Comparison of ENCODE assay signal across 8 cellular contexts in genomic region chr22:38697055-38697980, GRCh38. TPM values are rescaled to one million over a fixed set of nuclear protein-coding genes. Genes with fewer than 3 reads are reported as not detected.
DNase-seq lines count a peak whose midpoint lies in the region; ATAC-seq and TF ChIP-seq lines count a peak whose summit lies in the region.

No MANE protein-coding gene starts in this region.

- no peaks in the 10 kb centered on the region for H3K9me3 ChIP-seq in psoas muscle

- no peaks in the 10 kb centered on the region for H3K9me3 Mint-ChIP-seq in T-helper 2 cell treated with Interferon-gamma antibody and Interleukin-4, amounts not matched to agents 5 μg/mL and 100 μg/mL, for 36 hours

- peak overlapping the region; percentile 94 for H3K4me3 ChIP-seq in psoas muscle

- H3K27me3 ChIP-seq in psoas muscle (ENCODE audit: insufficient read depth in 3 of 3, low read length in 2 of 3): no peaks in the 10 kb centered on the region

- WGBS in psoas muscle, 3 donors: 59 to 64% (median 63%) methylated on average over 10 of the region's 10 CpGs

- peaks cover 4 to 35% of the 10 kb centered on the region in 2 donors for H3K36me3 ChIP-seq in psoas muscle (ENCODE audit: insufficient read depth in 1 of 2, low read depth in 1 of 2)

- peaks cover 51% of the 10 kb centered on the region for H3K4me1 Mint-ChIP-seq in T-helper 2 cell treated with Interferon-gamma antibody and Interleukin-4, amounts not matched to agents 5 μg/mL and 100 μg/mL, for 36 hours (ENCODE audit: low read depth)

- peak overlapping the region; percentile 89 for H3K27ac Mint-ChIP-seq in T-helper 2 cell treated with Interferon-gamma antibody and Interleukin-4, amounts not matched to agents 5 μg/mL and 100 μg/mL, for 36 hours

- TF ChIP-seq CTCF in psoas muscle (IDR thresholded peaks at IDR 0.05): no peak

- peaks cover 44% of the 10 kb centered on the region for H3K4me1 ChIP-seq in psoas muscle

- DNase-seq in ELR (ENCODE audit: low read depth) (peak; percentile 49), fibroblast of gingiva (ENCODE audit: low read depth) (peak; percentile 24), psoas muscle (no peak), NCI-H146 (lab: John Stamatoyannopoulos, UW) (no peak)
- DNase-seq in T-helper 2 cell treated with Interferon-gamma antibody and Interleukin-4, amounts not matched to agents 5 μg/mL and 100 μg/mL, for 36 hours (ENCODE audit: low spot score): no peak
- DNase-seq in effector CD8-positive, alpha-beta T cell (lab: John Stamatoyannopoulos, UW): no peak
- no peak for DNase-seq in activated effector memory CD4-positive, alpha-beta T cell treated with Interleukin-2 at 50 U/mL for 16 hours

- peak overlapping the region; percentile 60 for H3K27ac ChIP-seq in psoas muscle

- ATAC-seq in psoas muscle: no peak
- ATAC-seq in HG02852 (IDR thresholded peaks at IDR 0.05; ENCODE audit: unreplicated experiment): no peak

- H3K36me3 Mint-ChIP-seq in T-helper 2 cell treated with Interferon-gamma antibody and Interleukin-4, amounts not matched to agents 5 μg/mL and 100 μg/mL, for 36 hours (ENCODE audit: low read depth): peaks cover 44% of the 10 kb centered on the region

- intact Hi-C loops in psoas muscle (cut with DNase I): no loop called here

- peak overlapping the region; percentile 94 for H3K4me3 Mint-ChIP-seq in T-helper 2 cell treated with Interferon-gamma antibody and Interleukin-4, amounts not matched to agents 5 μg/mL and 100 μg/mL, for 36 hours

- H3K27me3 Mint-ChIP-seq in T-helper 2 cell treated with Interferon-gamma antibody and Interleukin-4, amounts not matched to agents 5 μg/mL and 100 μg/mL, for 36 hours (ENCODE audit: low read depth): no peaks in the 10 kb centered on the region

RNA-seq across cellular contexts. Expression of gene JOSD1, which starts 3.4 kb away (rescaled TPM):
- total RNA-seq in psoas muscle: 10 to 100 TPM; 16.7 to 27.6 (median 24.4) TPM
- 10 to 100 TPM; 14.3 to 58.5 (median 37.5) TPM for polyA plus RNA-seq in psoas muscle

RNA-seq across cellular contexts. Expression of gene GTPBP1, which starts 8.4 kb away (rescaled TPM):
- 10 to 100 TPM; 19.3 to 46.1 (median 41.1) TPM for total RNA-seq in psoas muscle
- 10 to 100 TPM; 16.4 to 24.3 (median 17.4) TPM for polyA plus RNA-seq in psoas muscle

RNA-seq across cellular contexts. Expression of gene TOMM22, which starts 15.6 kb away (rescaled TPM):
- total RNA-seq in psoas muscle: 10 to 100 TPM; 56.9 to 80.7 (median 64.5) TPM
- 100 to 1,000 TPM in 1 of 3 donors, 10 to 100 TPM in 2; 39.5 to 125 (median 74.7) TPM for polyA plus RNA-seq in psoas muscle

RNA-seq across cellular contexts. Expression of gene CBY1, which starts 40.9 kb away (rescaled TPM):
- 10 to 100 TPM; 15.4 to 22.9 (median 16.5) TPM for total RNA-seq in psoas muscle
- polyA plus RNA-seq in psoas muscle: 10 to 100 TPM; 22.8 to 39.5 (median 24.5) TPM

RNA-seq across cellular contexts. Expression of gene FAM227A, which starts 41.1 kb away (rescaled TPM):
- under 1 TPM; 0.05 to 0.34 (median 0.24) TPM for total RNA-seq in psoas muscle
- polyA plus RNA-seq in psoas muscle: under 1 TPM; 0.03 to 0.32 (median 0.05) TPM

Comparison
In these comparisons a context has a peak if more than half of its experiments do, and no peak if none do; other contexts are left out.
1. DNase-seq: peak in ELR (single experiment) and fibroblast of gingiva (single experiment); none in T-helper 2 cell treated with Interferon-gamma antibody and Interleukin-4, amounts not matched to agents 5 μg/mL and 100 μg/mL, for 36 hours (single experiment), psoas muscle (0 of 2), NCI-H146 (single experiment), effector CD8-positive, alpha-beta T cell (single experiment) and activated effector memory CD4-positive, alpha-beta T cell treated with Interleukin-2 at 50 U/mL for 16 hours (single experiment).